Comparison of ENCODE assay signal across 13 cellular contexts in genomic region chr9:21506910-21507795, GRCh38. TPM values are rescaled to one million over a fixed set of nuclear protein-coding genes. Genes with fewer than 3 reads are reported as not detected.
A peak's percentile ranks its signal among the peaks of the same experiment; 100 is the strongest.
DNase-seq lines count a peak whose midpoint lies in the region; ATAC-seq and TF ChIP-seq lines count a peak whose summit lies in the region.
"Had no signal": no experiment of that assay in that cellular context is flagged by ENCODE, and none has a peak within 500 bp of the region (broad histone marks: within the 10 kb centered on the region; RNA-seq: fewer than 3 reads in every experiment).

No MANE protein-coding gene starts in this region.

- H3K4me3 ChIP-seq in retinal pigment epithelial cell (ENCODE audit: low read length) = no peak overlapping the region
- H3K4me3 ChIP-seq: Peyer's patch had no signal

- peaks cover 7% of the 10 kb centered on the region for H3K36me3 Mint-ChIP-seq in activated naive CD8-positive, alpha-beta T cell treated with anti-CD3 and anti-CD28 coated beads for 36 hours

- no peak overlapping the region for H3K27ac Mint-ChIP-seq in activated naive CD8-positive, alpha-beta T cell treated with anti-CD3 and anti-CD28 coated beads for 36 hours
- H3K27ac Mint-ChIP-seq: stimulated activated naive CD8-positive, alpha-beta T cell treated with anti-CD3 and anti-CD28 coated beads, Interleukin-15, Interleukin-2, amounts not matched to agents 100 ng/mL and 50 ng/mL, for 24 hours had no signal

- no peaks in the 10 kb centered on the region for H3K9me3 Mint-ChIP-seq in activated naive CD8-positive, alpha-beta T cell treated with anti-CD3 and anti-CD28 coated beads for 36 hours

- H3K27me3 Mint-ChIP-seq in activated naive CD8-positive, alpha-beta T cell treated with anti-CD3 and anti-CD28 coated beads for 36 hours = no peaks in the 10 kb centered on the region
- H3K27me3 Mint-ChIP-seq: stimulated activated naive CD8-positive, alpha-beta T cell treated with anti-CD3 and anti-CD28 coated beads, Interleukin-15, Interleukin-2, amounts not matched to agents 100 ng/mL and 50 ng/mL, for 24 hours had no signal

- no peak for ATAC-seq in GM18517 (IDR thresholded peaks at IDR 0.05; ENCODE audit: unreplicated experiment)

- peaks cover 10% of the 10 kb centered on the region for H3K4me1 Mint-ChIP-seq in activated naive CD8-positive, alpha-beta T cell treated with anti-CD3 and anti-CD28 coated beads for 36 hours

- no peak overlapping the region for H3K4me3 Mint-ChIP-seq in activated naive CD8-positive, alpha-beta T cell treated with anti-CD3 and anti-CD28 coated beads for 36 hours
- H3K4me3 Mint-ChIP-seq: stimulated activated naive CD8-positive, alpha-beta T cell treated with anti-CD3 and anti-CD28 coated beads, Interleukin-15, Interleukin-2, amounts not matched to agents 100 ng/mL and 50 ng/mL, for 24 hours had no signal

- no peak for TF ChIP-seq CTCF in retinal pigment epithelial cell (conservative IDR thresholded peaks at IDR 0.05; ENCODE audit: low read depth, low read length)

- DNase-seq in EL (peak; percentile 97), RPMI7951 (ENCODE audit: low read depth) (peak; percentile 69), fibroblast of peridontal ligament (ENCODE audit: extremely low read depth) (peak; percentile 98), retinal pigment epithelial cell (ENCODE audit: low read depth) (peak; percentile 87), NCI-H526 (lab: John Stamatoyannopoulos, UW) (no peak)
- no peak for DNase-seq in activated naive CD8-positive, alpha-beta T cell treated with anti-CD3 and anti-CD28 coated beads for 36 hours
- DNase-seq in activated naive CD4-positive, alpha-beta T cell (lab: John Stamatoyannopoulos, UW) = no peak
- DNase-seq: DMS53, hypothalamus, Peyer's patch had no signal

RNA-seq across cellular contexts. Expression of gene IFNE, which starts 25.0 kb away (rescaled TPM):
- total RNA-seq in RPMI7951 (2014; rRNA removed; shearing (Covaris generic)) = 0.10 and 0.72 TPM in 2 replicates
- not detected for total RNA-seq in activated naive CD8-positive, alpha-beta T cell treated with anti-CD3 and anti-CD28 coated beads for 36 hours
- total RNA-seq: chondrocyte had no signal

Comparison
In these comparisons a context has a peak if more than half of its experiments do, and no peak if none do; other contexts are left out.
1. DNase-seq: peak in EL (single experiment), RPMI7951 (single experiment), fibroblast of peridontal ligament (single experiment) and retinal pigment epithelial cell (single experiment); none in activated naive CD8-positive, alpha-beta T cell treated with anti-CD3 and anti-CD28 coated beads for 36 hours (single experiment), NCI-H526 (0 of 2) and activated naive CD4-positive, alpha-beta T cell (0 of 4).